ENCODE assay signal across 1 cellular context in the genomic region with DNA sequence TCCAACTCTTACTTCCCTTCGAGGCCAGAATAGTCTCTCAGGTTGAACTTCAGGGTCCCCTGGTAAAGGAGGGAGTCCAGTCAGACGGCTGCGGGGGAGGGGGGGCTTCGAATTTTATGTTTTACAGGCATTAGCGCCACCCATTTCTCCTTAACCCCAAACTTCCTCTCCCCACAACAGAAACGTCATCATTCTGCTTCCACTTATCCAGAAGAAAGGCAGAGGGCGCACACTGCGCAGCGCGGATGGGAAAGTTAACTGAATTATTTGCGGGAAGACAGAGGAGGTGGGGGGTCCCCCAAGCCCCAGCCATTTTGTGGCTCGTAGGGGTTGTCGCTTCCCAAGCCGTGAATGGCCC.
TF ChIP-seq lines count a peak whose summit lies in the region.

No MANE protein-coding gene starts in this region.

TF ChIP-seq in H1, 55 proteins besides CTCF, POLR2A, EP300 and RAD21:
- TF ChIP-seq GTF2F1 (IDR thresholded peaks at IDR 0.05; ENCODE audit: borderline replicate concordance, low read depth, low read length) (no peak), SP1 (IDR thresholded peaks at IDR 0.05; ENCODE audit: low read depth, low read length) (no peak), SP4 (IDR thresholded peaks at IDR 0.05; ENCODE audit: low read length) (no peak), YY1 (IDR thresholded peaks at IDR 0.05; ENCODE audit: low read depth, low read length) (peak; percentile 72), CHD1 (IDR thresholded peaks at IDR 0.05; ENCODE audit: low read depth, low read length) (no peak; the same call in 1 of the 2 replicates), RFX5 (IDR thresholded peaks at IDR 0.05; ENCODE audit: borderline replicate concordance, low read depth, low read length) (no peak), CREB1 (IDR thresholded peaks at IDR 0.05) (peak; percentile 93), ASH2L (IDR thresholded peaks at IDR 0.05; ENCODE audit: low read length) (peak; percentile 32), TAF1 (IDR thresholded peaks at IDR 0.05; ENCODE audit: low read depth, low read length) (no peak)
